In the genomic region with DNA sequence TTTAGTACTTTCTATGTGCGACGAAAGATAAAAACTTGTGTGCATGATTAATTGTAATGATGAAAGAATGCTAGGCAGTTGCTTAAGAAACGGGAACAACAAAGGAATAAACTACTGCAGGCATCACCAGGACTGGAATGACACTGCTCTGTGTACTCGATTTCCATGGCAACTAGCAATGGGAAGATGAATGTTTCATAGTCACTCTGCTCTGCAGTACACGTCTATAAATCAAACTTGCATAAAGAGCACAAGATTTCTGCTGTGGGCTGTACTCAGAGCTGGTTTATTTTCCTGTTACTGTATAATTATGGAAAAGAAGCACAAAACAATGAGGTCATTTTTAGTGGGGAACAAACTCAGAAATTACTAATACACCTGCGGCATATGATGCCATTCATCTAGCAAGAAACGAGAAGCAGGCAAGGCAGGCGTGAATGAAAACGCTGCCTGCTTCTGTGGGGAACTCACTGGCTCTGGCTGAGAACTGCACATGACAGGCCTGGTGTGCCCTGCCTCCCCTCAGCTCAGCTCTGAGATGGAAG, we compare ENCODE assay signal across 1 cellular context.
TF ChIP-seq lines count a peak whose summit lies in the region.

No MANE protein-coding gene starts in this region.

TF ChIP-seq in IMR-90, 13 proteins besides CTCF, POLR2A, EP300 and RAD21:
- peak; percentile 64 for TF ChIP-seq FOS (IDR thresholded peaks at IDR 0.05; ENCODE audit: low read depth, low read length)
- TF ChIP-seq CHD1 (IDR thresholded peaks at IDR 0.05; ENCODE audit: low read depth, low read length), result 0 out of 2 replicates have a peak, but pooled peaks have one; percentile 51
- peak; percentile 40 for TF ChIP-seq BHLHE40 (IDR thresholded peaks at IDR 0.05; ENCODE audit: low read depth, low read length)
- TF ChIP-seq, protein P1, sequence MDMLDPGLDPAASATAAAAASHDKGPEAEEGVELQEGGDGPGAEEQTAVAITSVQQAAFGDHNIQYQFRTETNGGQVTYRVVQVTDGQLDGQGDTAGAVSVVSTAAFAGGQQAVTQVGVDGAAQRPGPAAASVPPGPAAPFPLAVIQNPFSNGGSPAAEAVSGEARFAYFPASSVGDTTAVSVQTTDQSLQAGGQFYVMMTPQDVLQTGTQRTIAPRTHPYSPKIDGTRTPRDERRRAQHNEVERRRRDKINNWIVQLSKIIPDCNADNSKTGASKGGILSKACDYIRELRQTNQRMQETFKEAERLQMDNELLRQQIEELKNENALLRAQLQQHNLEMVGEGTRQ (IDR thresholded peaks at IDR 0.05; ENCODE audit: low read depth, low read length), result no peak
- TF ChIP-seq MAZ (IDR thresholded peaks at IDR 0.05; ENCODE audit: borderline replicate concordance, low read depth, low read length), result no peak
- TF ChIP-seq MXI1 (IDR thresholded peaks at IDR 0.05; ENCODE audit: borderline replicate concordance, low read depth, low read length), result no peak
- TF ChIP-seq CEBPB (IDR thresholded peaks at IDR 0.05; ENCODE audit: low read depth, low read length), result peak; percentile 96
- TF ChIP-seq RCOR1 (IDR thresholded peaks at IDR 0.05; ENCODE audit: insufficient replicate concordance, low read length), result peak; percentile 74
- TF ChIP-seq, protein P2, sequence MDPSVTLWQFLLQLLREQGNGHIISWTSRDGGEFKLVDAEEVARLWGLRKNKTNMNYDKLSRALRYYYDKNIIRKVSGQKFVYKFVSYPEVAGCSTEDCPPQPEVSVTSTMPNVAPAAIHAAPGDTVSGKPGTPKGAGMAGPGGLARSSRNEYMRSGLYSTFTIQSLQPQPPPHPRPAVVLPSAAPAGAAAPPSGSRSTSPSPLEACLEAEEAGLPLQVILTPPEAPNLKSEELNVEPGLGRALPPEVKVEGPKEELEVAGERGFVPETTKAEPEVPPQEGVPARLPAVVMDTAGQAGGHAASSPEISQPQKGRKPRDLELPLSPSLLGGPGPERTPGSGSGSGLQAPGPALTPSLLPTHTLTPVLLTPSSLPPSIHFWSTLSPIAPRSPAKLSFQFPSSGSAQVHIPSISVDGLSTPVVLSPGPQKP (IDR thresholded peaks at IDR 0.05; ENCODE audit: borderline replicate concordance, low read depth, low read length), result no peak
- TF ChIP-seq NFE2L2 (IDR thresholded peaks at IDR 0.05; ENCODE audit: low read depth, low read length), result peak; percentile 58; the same call in 1 of the 2 replicates
- TF ChIP-seq RFX5 (IDR thresholded peaks at IDR 0.05; ENCODE audit: low read depth, low read length), result no peak
- TF ChIP-seq MAFK (IDR thresholded peaks at IDR 0.05; ENCODE audit: low read depth, low read length), result no peak
- no peak for TF ChIP-seq SMC3 (IDR thresholded peaks at IDR 0.05; ENCODE audit: low read depth, low read length)
